ENCODE assay signal across 20 cellular contexts in genomic region chr22:30821381-30821780, GRCh38.
A peak's percentile ranks its signal among the peaks of the same experiment; 100 is the strongest.
DNase-seq lines count a peak whose midpoint lies in the region; ATAC-seq and TF ChIP-seq lines count a peak whose summit lies in the region.
"Had no signal": no experiment of that assay in that cellular context is flagged by ENCODE, and none has a peak within 500 bp of the region (broad histone marks: within the 10 kb centered on the region; RNA-seq: fewer than 3 reads in every experiment).

No MANE protein-coding gene starts in this region.

- H3K4ac ChIP-seq in neuronal stem cell (ENCODE audit: low read length), result no peak overlapping the region

- no peak overlapping the region for H2BK15ac ChIP-seq in neuronal stem cell (ENCODE audit: low read length)

- H3K36me3 Mint-ChIP-seq in T-helper 2 cell treated with Interferon-gamma antibody and Interleukin-4, amounts not matched to agents 5 μg/mL and 100 μg/mL, for 36 hours (ENCODE audit: low read depth), result no peaks in the 10 kb centered on the region

- H3K4me3 Mint-ChIP-seq in T-helper 2 cell treated with Interferon-gamma antibody and Interleukin-4, amounts not matched to agents 5 μg/mL and 100 μg/mL, for 36 hours, result peak overlapping the region; percentile 5
- no peak overlapping the region for H3K4me3 Mint-ChIP-seq in stimulated activated naive CD8-positive, alpha-beta T cell treated with anti-CD3 and anti-CD28 coated beads, Interleukin-15, amount 100 ng/mL, for 72 hours
- H3K4me3 Mint-ChIP-seq: CD4-positive, alpha-beta T cell had no signal

- ATAC-seq in RWPE2 (ENCODE audit: low read depth), result no peak
- ATAC-seq in stimulated activated naive CD8-positive, alpha-beta T cell treated with anti-CD3 and anti-CD28 coated beads, Interleukin-15, amount 100 ng/mL, for 72 hours, result no peak
- ATAC-seq: K562 had no signal

- no peak overlapping the region for H4K91ac ChIP-seq in neuronal stem cell (ENCODE audit: low read depth, low read length, poor library complexity)

- H3K4me3 ChIP-seq in RWPE2 (ENCODE audit: severe bottlenecking) (no peak overlapping the region), neuronal stem cell (ENCODE audit: low read length in 2 of 2) (no peak overlapping the region)
- H3K4me3 ChIP-seq: HAP-1, K562 had no signal

- H3K9me3 Mint-ChIP-seq in T-helper 2 cell treated with Interferon-gamma antibody and Interleukin-4, amounts not matched to agents 5 μg/mL and 100 μg/mL, for 36 hours, result no peaks in the 10 kb centered on the region
- H3K9me3 Mint-ChIP-seq in stimulated activated naive CD8-positive, alpha-beta T cell treated with anti-CD3 and anti-CD28 coated beads, Interleukin-15, amount 100 ng/mL, for 72 hours, result no peaks in the 10 kb centered on the region
- H3K9me3 Mint-ChIP-seq: CD4-positive, alpha-beta T cell had no signal

- no peak for TF ChIP-seq CTCF in RWPE2 (IDR thresholded peaks at IDR 0.05; ENCODE audit: poor library complexity, severe bottlenecking)

- H2BK120ac ChIP-seq in neuronal stem cell (ENCODE audit: low read depth, low read length), result no peak overlapping the region

- H3K79me1 ChIP-seq in neuronal stem cell (ENCODE audit: low read depth, low read length), result no peaks in the 10 kb centered on the region

- H3K9ac ChIP-seq in neuronal stem cell (ENCODE audit: low read depth, low read length, poor library complexity), result no peak overlapping the region

- H2BK5ac ChIP-seq in neuronal stem cell (ENCODE audit: low read length), result no peak overlapping the region

- no peak for DNase-seq in T-helper 2 cell treated with Interferon-gamma antibody and Interleukin-4, amounts not matched to agents 5 μg/mL and 100 μg/mL, for 36 hours (ENCODE audit: low spot score)
- DNase-seq in T-helper 2 cell (no peak), RWPE2 (ENCODE audit: low spot score) (no peak), islet precursor cell (peak; percentile 16), neuronal stem cell (ENCODE audit: low spot score) (no peak), Kasumi-1 (lab: John Stamatoyannopoulos, UW) (no peak)
- DNase-seq in stimulated activated naive CD8-positive, alpha-beta T cell treated with anti-CD3 and anti-CD28 coated beads, Interleukin-15, amount 100 ng/mL, for 72 hours, result no peak
- no peak for DNase-seq in stimulated activated CD4-positive, alpha-beta T cell treated with anti-CD3 and anti-CD28 coated beads, Interleukin-4, amount 100 ng/mL, for 24 hours
- DNase-seq: BE2C; CD4-positive, alpha-beta T cell; DMS79; NCI-H1436; NCI-H2029; NCI-H2171; NCI-H446; NCI-H748 treated with DMSO at 0.1 percent for 48 hours; PC-3 had no signal

- H3K27me3 Mint-ChIP-seq in T-helper 2 cell treated with Interferon-gamma antibody and Interleukin-4, amounts not matched to agents 5 μg/mL and 100 μg/mL, for 36 hours (ENCODE audit: low read depth), result peaks cover 45% of the 10 kb centered on the region
- H3K27me3 Mint-ChIP-seq in stimulated activated naive CD8-positive, alpha-beta T cell treated with anti-CD3 and anti-CD28 coated beads, Interleukin-15, amount 100 ng/mL, for 72 hours, result peaks cover 69% of the 10 kb centered on the region

- no peak overlapping the region for H3K23ac ChIP-seq in neuronal stem cell (ENCODE audit: low read depth, low read length, poor library complexity)

- H3K36me3 ChIP-seq in RWPE2 (ENCODE audit: low read depth) (peaks cover 17% of the 10 kb centered on the region), neuronal stem cell (replicated peaks in 1 of 2; ENCODE audit: control insufficient read depth in 2 of 2, insufficient read depth in 2 of 2, low read length in 2 of 2) (no peaks in the 10 kb centered on the region)
- H3K36me3 ChIP-seq: BE2C, HAP-1 had no signal

- no peak overlapping the region for H3K18ac ChIP-seq in neuronal stem cell (ENCODE audit: low read length)

- H3K27ac ChIP-seq in RWPE2 (ENCODE audit: poor library complexity, severe bottlenecking) (peak overlapping the region; percentile 72), neuronal stem cell (replicated peaks; ENCODE audit: low read length) (no peak overlapping the region)
- H3K27ac ChIP-seq: 22Rv1 had no signal

- H3K9me3 ChIP-seq in RWPE2 (ENCODE audit: severe bottlenecking) (no peaks in the 10 kb centered on the region), neuronal stem cell (replicated peaks in 1 of 2; ENCODE audit: control insufficient read depth in 2 of 2, insufficient read depth in 1 of 2, low read depth in 1 of 2, low read length in 2 of 2) (no peaks in the 10 kb centered on the region)
- H3K9me3 ChIP-seq: BE2C, HAP-1 had no signal

- H2BK12ac ChIP-seq in neuronal stem cell (ENCODE audit: low read length), result no peak overlapping the region

- peaks cover 20% of the 10 kb centered on the region for H3K4me1 ChIP-seq in RWPE2 (ENCODE audit: insufficient read depth, poor library complexity, severe bottlenecking)
- peaks cover 1 to 2% of the 10 kb centered on the region in 2 donors for H3K4me1 ChIP-seq in neuronal stem cell (ENCODE audit: control insufficient read depth in 2 of 2, insufficient read depth in 1 of 2, low read depth in 1 of 2, low read length in 2 of 2)
- H3K4me1 ChIP-seq: BE2C, HAP-1 had no signal

- H3K4me2 ChIP-seq in neuronal stem cell (ENCODE audit: insufficient read depth, low read length, poor library complexity, severe bottlenecking), result no peak overlapping the region

- H2AK5ac ChIP-seq in neuronal stem cell (ENCODE audit: low read depth, low read length), result no peak overlapping the region

- H3K4me1 Mint-ChIP-seq in T-helper 2 cell treated with Interferon-gamma antibody and Interleukin-4, amounts not matched to agents 5 μg/mL and 100 μg/mL, for 36 hours (ENCODE audit: low read depth), result peaks cover 2% of the 10 kb centered on the region
- H3K4me1 Mint-ChIP-seq in stimulated activated naive CD8-positive, alpha-beta T cell treated with anti-CD3 and anti-CD28 coated beads, Interleukin-15, amount 100 ng/mL, for 72 hours, result peaks cover 9% of the 10 kb centered on the region

- H3K27me3 ChIP-seq in RWPE2 (ENCODE audit: insufficient read depth, poor library complexity, severe bottlenecking) (no peaks in the 10 kb centered on the region), neuronal stem cell (ENCODE audit: control insufficient read depth in 3 of 3, insufficient read depth in 3 of 3, low read depth in 1 of 3, low read length in 3 of 3) (peaks cover 4 to 91% (median 30%) of the 10 kb centered on the region in 3 experiments)

- H2AFZ ChIP-seq in neuronal stem cell (ENCODE audit: low read length), result no peak overlapping the region

- H3K27ac Mint-ChIP-seq in T-helper 2 cell treated with Interferon-gamma antibody and Interleukin-4, amounts not matched to agents 5 μg/mL and 100 μg/mL, for 36 hours, result no peak overlapping the region
- no peak overlapping the region for H3K27ac Mint-ChIP-seq in stimulated activated naive CD8-positive, alpha-beta T cell treated with anti-CD3 and anti-CD28 coated beads, Interleukin-15, amount 100 ng/mL, for 72 hours
- H3K27ac Mint-ChIP-seq: CD4-positive, alpha-beta T cell had no signal

- H3K14ac ChIP-seq in neuronal stem cell (ENCODE audit: low read length), result peak overlapping the region; percentile 49

- no CpG with 5 or more reads among the region's 12 CpGs for WGBS in neuronal stem cell (ENCODE audit: extremely low coverage in 2 of 2, insufficient read length in 2 of 2, insufficient replicate concordance in 1 of 2), 2 donors

- no peak overlapping the region for H4K8ac ChIP-seq in neuronal stem cell (ENCODE audit: low read depth, low read length)
